Comparison of ENCODE assay signal across 27 cellular contexts in genomic region chr11:8601376-8602133, GRCh38. TPM values are rescaled to one million over a fixed set of nuclear protein-coding genes. Genes with fewer than 3 reads are reported as not detected.
A peak's percentile ranks its signal among the peaks of the same experiment; 100 is the strongest.
DNase-seq lines count a peak whose midpoint lies in the region; ATAC-seq, FAIRE-seq and TF ChIP-seq lines count a peak whose summit lies in the region.
"Had no signal": no experiment of that assay in that cellular context is flagged by ENCODE, and none has a peak within 500 bp of the region (broad histone marks: within the 10 kb centered on the region; RNA-seq: fewer than 3 reads in every experiment).

No MANE protein-coding gene starts in this region.

- no peak overlapping the region for H3K27ac Mint-ChIP-seq in osteocyte (ENCODE audit: unreplicated experiment)
- H3K27ac Mint-ChIP-seq in T-helper 2 cell treated with Interferon-gamma antibody and Interleukin-4, amounts not matched to agents 5 μg/mL and 100 μg/mL, for 36 hours, result no peak overlapping the region
- H3K27ac Mint-ChIP-seq: CD4-positive, CD25-positive, alpha-beta regulatory T cell had no signal

- no peaks in the 10 kb centered on the region for H3K9me3 Mint-ChIP-seq in osteocyte (ENCODE audit: unreplicated experiment)
- no peaks in the 10 kb centered on the region for H3K9me3 Mint-ChIP-seq in T-helper 2 cell treated with Interferon-gamma antibody and Interleukin-4, amounts not matched to agents 5 μg/mL and 100 μg/mL, for 36 hours

- H3K27me3 Mint-ChIP-seq in osteocyte (ENCODE audit: unreplicated experiment), result peaks cover 24% of the 10 kb centered on the region
- H3K27me3 Mint-ChIP-seq in T-helper 2 cell treated with Interferon-gamma antibody and Interleukin-4, amounts not matched to agents 5 μg/mL and 100 μg/mL, for 36 hours (ENCODE audit: low read depth), result peaks cover 37% of the 10 kb centered on the region

- TF ChIP-seq CTCF in HepG2 (CRISPR knock-in tag; IDR thresholded peaks at IDR 0.05) (no peak), right lobe of liver (IDR thresholded peaks at IDR 0.05) (no peak), WERI-Rb-1 (IDR thresholded peaks at IDR 0.05; ENCODE audit: low read depth, low read length) (no peak), fibroblast of pulmonary artery (IDR thresholded peaks at IDR 0.05; ENCODE audit: low read length, missing control alignments) (no peak), osteocyte (IDR thresholded peaks at IDR 0.05) (no peak), dorsolateral prefrontal cortex (IDR thresholded peaks at IDR 0.05 in 54 of 56, conservative IDR thresholded peaks at IDR 0.05 in 2 of 56; ENCODE audit: low read depth in 1 of 56, partially characterized antibody in 56 of 56) (no peak)

- BruUV-seq in HepG2 (replicated peaks; lab: Mats Ljungman, UMichigan), result no TSS peak

- 29% methylated on average over 9 of the region's 9 CpGs for WGBS in HepG2 (ENCODE audit: low lambda C conversion rate)
- 73% methylated on average over 9 of the region's 9 CpGs for whole genome bisulfite sequencing in right lobe of liver (ENCODE audit: insufficient coverage, low coverage, low lambda C conversion rate, missing lambda C conversion rate)

- TF ChIP-seq EP300 in HepG2 (IDR thresholded peaks at IDR 0.05; ENCODE audit: low read depth in 2 of 2, low read length in 2 of 2), result no peak
- TF ChIP-seq EP300 in HepG2 (CRISPR knock-in tag; IDR thresholded peaks at IDR 0.05; ENCODE audit: borderline replicate concordance), result no peak

- peak; percentile 62 for ATAC-seq in HepG2
- ATAC-seq in right lobe of liver, result no peak
- no peak for ATAC-seq in HG03097 (IDR thresholded peaks at IDR 0.05; ENCODE audit: low FRiP score, unreplicated experiment)
- ATAC-seq: PC-3 had no signal

- H3K36me3 ChIP-seq in HepG2 (replicated peaks in 1 of 2; ENCODE audit: control insufficient read depth in 1 of 2, insufficient read depth in 2 of 2, low read length in 2 of 2), result no peaks in the 10 kb centered on the region
- H3K36me3 ChIP-seq in right lobe of liver, result no peaks in the 10 kb centered on the region
- no peaks in the 10 kb centered on the region for H3K36me3 ChIP-seq in WERI-Rb-1
- H3K36me3 ChIP-seq: SJCRH30 had no signal

- no peak overlapping the region for H3K9ac ChIP-seq in HepG2 (ENCODE audit: insufficient read depth, low read depth, low read length)

- no peaks in the 10 kb centered on the region for H4K20me1 ChIP-seq in HepG2 (ENCODE audit: insufficient read depth, low read length)

- no peak overlapping the region for H2AFZ ChIP-seq in HepG2 (ENCODE audit: low read length)

- H3K27ac ChIP-seq in HepG2 (ENCODE audit: extremely low read length, insufficient read depth, low read length) (no peak overlapping the region), right lobe of liver (no peak overlapping the region), WERI-Rb-1 (no peak overlapping the region), dorsolateral prefrontal cortex (no peak overlapping the region)
- H3K27ac ChIP-seq: SJCRH30 had no signal

- in situ Hi-C loops in HepG2 (cut with HindIII; ENCODE audit: extremely low pct_ligation_motif_present, low pct_unique_long_range_greater_than_20kb), result no loop called here

- H3K4me1 ChIP-seq in HepG2 (ENCODE audit: insufficient read depth, low read length) (peaks cover 6% of the 10 kb centered on the region), right lobe of liver (no peaks in the 10 kb centered on the region)
- H3K4me1 ChIP-seq: SJCRH30 had no signal

- no peak for TF ChIP-seq POLR2A in HepG2 (IDR thresholded peaks at IDR 0.05; ENCODE audit: insufficient read depth in 1 of 2, low read depth in 2 of 2, low read length in 2 of 2)
- no peak for TF ChIP-seq POLR2A in right lobe of liver (IDR thresholded peaks at IDR 0.05)

- CTCF ChIA-PET in HepG2 (lab: Yijun Ruan, JAX; ENCODE audit: low intra/inter-chr PET ratio, low total read pairs), result no interaction called here

- no peak for FAIRE-seq in HepG2 (lab: Jason Lieb, UNC)
- FAIRE-seq: D721Med, GM18507 had no signal

- no peak overlapping the region for H3K4me3 Mint-ChIP-seq in osteocyte (ENCODE audit: unreplicated experiment)
- H3K4me3 Mint-ChIP-seq in T-helper 2 cell treated with Interferon-gamma antibody and Interleukin-4, amounts not matched to agents 5 μg/mL and 100 μg/mL, for 36 hours, result no peak overlapping the region
- H3K4me3 Mint-ChIP-seq: CD4-positive, CD25-positive, alpha-beta regulatory T cell had no signal

- peaks cover 9% of the 10 kb centered on the region for H3K4me1 Mint-ChIP-seq in osteocyte (ENCODE audit: unreplicated experiment)
- H3K4me1 Mint-ChIP-seq in T-helper 2 cell treated with Interferon-gamma antibody and Interleukin-4, amounts not matched to agents 5 μg/mL and 100 μg/mL, for 36 hours (ENCODE audit: low read depth), result no peaks in the 10 kb centered on the region
- H3K4me1 Mint-ChIP-seq: CD4-positive, CD25-positive, alpha-beta regulatory T cell had no signal

- H3K4me2 ChIP-seq in HepG2 (ENCODE audit: low read depth, low read length), result no peak overlapping the region

- no peaks in the 10 kb centered on the region for H3K9me3 ChIP-seq in HepG2 (ENCODE audit: low read length)
- no peaks in the 10 kb centered on the region for H3K9me3 ChIP-seq in right lobe of liver
- no peaks in the 10 kb centered on the region for H3K9me3 ChIP-seq in WERI-Rb-1 (ENCODE audit: severe bottlenecking)
- H3K9me3 ChIP-seq: SJCRH30 had no signal

- H3K27me3 ChIP-seq in HepG2 (ENCODE audit: control insufficient read depth in 1 of 2, insufficient read depth in 2 of 2, low read length in 2 of 2), result no peaks in the 10 kb centered on the region; a peak in 1 of 5 replicates
- no peaks in the 10 kb centered on the region for H3K27me3 ChIP-seq in right lobe of liver
- H3K27me3 ChIP-seq in WERI-Rb-1 (ENCODE audit: insufficient read depth, low read depth, severe bottlenecking), result no peaks in the 10 kb centered on the region
- H3K27me3 ChIP-seq in dorsolateral prefrontal cortex, result peaks cover 0 to 17% (median 0%) of the 10 kb centered on the region in 45 donors
- H3K27me3 ChIP-seq: SJCRH30 had no signal

- no peaks in the 10 kb centered on the region for H3K36me3 Mint-ChIP-seq in osteocyte (ENCODE audit: unreplicated experiment)
- no peaks in the 10 kb centered on the region for H3K36me3 Mint-ChIP-seq in T-helper 2 cell treated with Interferon-gamma antibody and Interleukin-4, amounts not matched to agents 5 μg/mL and 100 μg/mL, for 36 hours (ENCODE audit: low read depth)
- H3K36me3 Mint-ChIP-seq: CD4-positive, CD25-positive, alpha-beta regulatory T cell had no signal

- intact Hi-C loops in HepG2 (cut with micrococcal nuclease; ENCODE audit: unreplicated experiment), result loop anchor here (10.0 kb wide), 1 partner anchor 213 kb away; a partner anchor contains a TSS
- intact Hi-C loops in right lobe of liver (cut with DNase I), result no loop called here
- intact Hi-C loops in dorsolateral prefrontal cortex (cut with DNase I), result no loop called here

- POLR2A ChIA-PET in HepG2 (lab: Yijun Ruan, JAX), result no interaction called here

- H3K4me3 ChIP-seq in HepG2 (replicated peaks in 1 of 3; ENCODE audit: insufficient read depth in 1 of 3, low read depth in 2 of 3, low read length in 3 of 3) (no peak overlapping the region), right lobe of liver (no peak overlapping the region), WERI-Rb-1 (ENCODE audit: low read depth, low read length) (no peak overlapping the region), fibroblast of pulmonary artery (replicated peaks; ENCODE audit: low read depth, low read length) (no peak overlapping the region), dorsolateral prefrontal cortex (no peak overlapping the region)
- H3K4me3 ChIP-seq: SJCRH30 had no signal

- DNase-seq in HepG2 (ENCODE audit: low spot score), result no peak
- no peak for DNase-seq in right lobe of liver
- peak; percentile 23 for DNase-seq in WERI-Rb-1
- peak; percentile 50 for DNase-seq in fibroblast of pulmonary artery (ENCODE audit: low read depth)
- peak; percentile 63 for DNase-seq in osteocyte (ENCODE audit: extremely low spot score, unreplicated experiment)
- DNase-seq in T-helper 2 cell treated with Interferon-gamma antibody and Interleukin-4, amounts not matched to agents 5 μg/mL and 100 μg/mL, for 36 hours (ENCODE audit: low spot score), result no peak
- DNase-seq in dorsolateral prefrontal cortex, result no peak
- DNase-seq: 8988T; ACHN; CD4-positive, CD25-positive, alpha-beta regulatory T cell; GOT3; HCEC 1CT; Kasumi-1; MV-4-11; NCI-H1105; NCI-H1436 treated with DMSO at 0.1 percent for 48 hours; NCI-H187 treated with DMSO at 0.1 percent for 48 hours; NCI-H2171 treated with DMSO at 0.1 percent for 48 hours; NCI-H345; NCI-H510A treated with DMSO at 0.1 percent for 48 hours; NCI-H748 treated with DMSO at 0.1 percent for 48 hours; NK-92 treated with Interleukin-12 subunit alpha and Interleukin-12 subunit beta, amount 100 ng/mL, for 24 hours; PC-3; SJCRH30 had no signal

- no peak for TF ChIP-seq RAD21 in HepG2 (CRISPR knock-in tag; IDR thresholded peaks at IDR 0.05)

- no peaks in the 10 kb centered on the region for H3K79me2 ChIP-seq in HepG2 (ENCODE audit: insufficient read depth, low read length)

TF ChIP-seq in HepG2, 621 proteins besides CTCF, POLR2A, EP300 and RAD21 (continues in another document):
- no peak for TF ChIP-seq KLF6 (CRISPR knock-in tag; IDR thresholded peaks at IDR 0.05)

RNA-seq across cellular contexts. Expression of gene STK33, which starts 7.5 kb away (rescaled TPM):
- total RNA-seq in HepG2 (2016; rRNA removed; fragmentation: Illumina TruSeq; extraction: Trizol) (12.6 and 15.9 TPM in 2 replicates), right lobe of liver (1 to 10 TPM in 1 of 6 experiments, under 1 TPM in 3, not detected in 2; 0.12 to 1.1 (median 0.42) TPM), osteocyte (0.65 and 1.3 TPM in 2 replicates), dorsolateral prefrontal cortex (10 to 100 TPM in 78 of 120 experiments, 1 to 10 TPM in 42; 4.8 to 24.9 (median 10.9) TPM)
- 22.7 and 24.2 TPM in 2 replicates for total RNA-seq in HepG2 (2016; cell fraction: cytosol; rRNA removed; fragmentation: Illumina TruSeq; extraction: Trizol; ENCODE audit: low read depth)
- total RNA-seq in HepG2 (2016; cell fraction: insoluble cytoplasmic fraction; rRNA removed; fragmentation: Illumina TruSeq; extraction: Trizol), result 13.7 and 14.7 TPM in 2 replicates
- 13.5 and 16.1 TPM in 2 replicates for total RNA-seq in HepG2 (2016; cell fraction: membrane; rRNA removed; fragmentation: Illumina TruSeq; extraction: Trizol)
- total RNA-seq in HepG2 (2016; cell fraction: nucleus; rRNA removed; fragmentation: Illumina TruSeq; extraction: Trizol), result 12.1 and 14.4 TPM in 2 replicates
- 1.9 and 2.7 TPM in 2 replicates for polyA plus RNA-seq in HepG2 (2011; rRNA removed)
- polyA plus RNA-seq in HepG2 (2011; cell fraction: cytosol; rRNA removed), result 1.9 and 2.1 TPM in 2 replicates
- 1.6 and 1.8 TPM in 2 replicates for polyA plus RNA-seq in HepG2 (2011; cell fraction: nucleus; rRNA removed)
- polyA plus RNA-seq in HepG2 (2012), result 1.7 and 2.1 TPM in 2 replicates
- polyA plus RNA-seq in HepG2 (2016; cell fraction: cytosol; fragmentation: Illumina TruSeq; extraction: Trizol; ENCODE audit: low read depth), result 0.68 and 0.96 TPM in 2 replicates
- 12.9 and 13.5 TPM in 2 replicates for polyA plus RNA-seq in HepG2 (2016; cell fraction: insoluble cytoplasmic fraction; fragmentation: Illumina TruSeq; extraction: Trizol; ENCODE audit: low read depth)
- polyA plus RNA-seq in HepG2 (2016; cell fraction: membrane; fragmentation: Illumina TruSeq; extraction: Trizol; ENCODE audit: low read depth), result 3.1 and 3.2 TPM in 2 replicates
- polyA plus RNA-seq in HepG2 (2016; cell fraction: nucleus; fragmentation: Illumina TruSeq; extraction: Trizol; ENCODE audit: insufficient read depth, low read depth), result 12.5 and 14.7 TPM in 2 replicates
- 1.5 and 1.8 TPM in 2 replicates for polyA minus RNA-seq in HepG2 (2011; rRNA and poly(A)+ RNA removed; ENCODE audit: low replicate concordance)
- 2.5 and 2.8 TPM in 2 replicates for polyA minus RNA-seq in HepG2 (2011; cell fraction: cytosol; rRNA and poly(A)+ RNA removed)
- 5.0 and 5.7 TPM in 2 replicates for polyA minus RNA-seq in HepG2 (2011; cell fraction: nucleus; rRNA and poly(A)+ RNA removed)
- total RNA-seq: PC-3 had no signal

Comparison
In these comparisons a context has a peak if more than half of its experiments do, and no peak if none do; other contexts are left out.
1. DNase-seq: peak in WERI-Rb-1 (single experiment), fibroblast of pulmonary artery (single experiment) and osteocyte (single experiment); none in HepG2 (single experiment), right lobe of liver (0 of 3), T-helper 2 cell treated with Interferon-gamma antibody and Interleukin-4, amounts not matched to agents 5 μg/mL and 100 μg/mL, for 36 hours (single experiment) and dorsolateral prefrontal cortex (0 of 10).